In the genomic region with DNA sequence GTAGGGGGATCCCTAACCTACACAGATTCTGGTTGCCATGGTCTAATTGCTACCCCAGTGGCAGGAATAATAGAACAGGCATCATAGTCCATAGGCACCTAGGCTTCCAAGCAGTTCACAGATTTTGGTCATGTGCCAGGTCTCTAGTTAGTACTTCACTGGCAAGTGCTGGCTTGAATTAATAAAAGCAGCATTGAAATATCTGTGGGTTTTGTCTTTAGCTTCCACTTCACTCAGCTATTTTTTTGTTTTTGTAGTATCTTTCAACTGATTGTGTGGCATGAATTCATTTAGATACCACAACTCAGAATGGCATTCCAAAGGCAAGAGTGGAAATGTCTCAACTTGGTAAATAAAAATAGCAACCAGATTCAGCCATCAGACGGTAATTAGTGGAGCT, we compare ENCODE assay signal across 18 cellular contexts. TPM values are rescaled to one million over a fixed set of nuclear protein-coding genes. Genes with fewer than 3 reads are reported as not detected.
DNase-seq lines count a peak whose midpoint lies in the region; ATAC-seq and TF ChIP-seq lines count a peak whose summit lies in the region.
"Had no signal": no experiment of that assay in that cellular context is flagged by ENCODE, and none has a peak within 500 bp of the region (broad histone marks: within the 10 kb centered on the region; RNA-seq: fewer than 3 reads in every experiment).

No MANE protein-coding gene starts in this region.

- peaks cover 0 to 5% (median 0%) of the 10 kb centered on the region in 8 donors for H3K9me3 Mint-ChIP-seq in CD4-positive, alpha-beta memory T cell

- peak; percentile 33 for DNase-seq in AG08395 (ENCODE audit: low spot score)
- peak; percentile 9 for DNase-seq in EL
- DNase-seq in NCI-H446 treated with DMSO at 0.1 percent for 48 hours (lab: John Stamatoyannopoulos, UW): peak; percentile 61
- DNase-seq in fibroblast of the aortic adventitia (ENCODE audit: low read depth): peak; percentile 16
- no peak for DNase-seq in CD4-positive, alpha-beta memory T cell
- DNase-seq in PC-9: no peak
- DNase-seq: activated gamma-delta T cell; effector memory CD4-positive, alpha-beta T cell; kidney; NCI-H2081 treated with DMSO at 0.1 percent for 48 hours; stimulated activated CD4-positive, alpha-beta T cell treated with anti-CD3 and anti-CD28 coated beads, Interleukin-2, amount 100 ng/mL, for 24 hours; WERI-Rb-1 had no signal

- H3K27ac Mint-ChIP-seq in CD4-positive, alpha-beta memory T cell: no peak overlapping the region

- no peaks in the 10 kb centered on the region for H3K9me2 ChIP-seq in PC-9 (ENCODE audit: insufficient read depth)

- intact Hi-C loops in CD4-positive, alpha-beta memory T cell (cut with micrococcal nuclease): no loop called here
- intact Hi-C loops in PC-9 (cut with micrococcal nuclease; ENCODE audit: unreplicated experiment): no loop called here

- POLR2A ChIA-PET in CD4-positive, alpha-beta memory T cell (lab: Charles Lee; ENCODE audit: partially characterized antibody): no interaction called here
- POLR2A ChIA-PET in PC-9 (lab: Charles Lee; ENCODE audit: unreplicated experiment): no interaction called here

- CTCF ChIA-PET in CD4-positive, alpha-beta memory T cell (lab: Charles Lee; ENCODE audit: partially characterized antibody): interaction anchor here (1.0 to 1.2 kb wide), 2 partner anchors 17 to 21 kb away, joined by 3 read pairs; no protein-coding TSS in a partner anchor
- CTCF ChIA-PET in PC-9 (lab: Charles Lee): no interaction called here

- H4K20me1 ChIP-seq in PC-9 (ENCODE audit: insufficient read depth): no peaks in the 10 kb centered on the region
- H4K20me1 ChIP-seq: BLaER1 treated with 17β-estradiol and CSF1 and Interleukin-3, amounts not matched to agents 10 nM and 100 nM had no signal

- no peak overlapping the region for H2AFZ ChIP-seq in PC-9

- H3K4me1 Mint-ChIP-seq in CD4-positive, alpha-beta memory T cell: no peaks in the 10 kb centered on the region

- H3K36me3 Mint-ChIP-seq in CD4-positive, alpha-beta memory T cell: no peaks in the 10 kb centered on the region
- H3K36me3 Mint-ChIP-seq: brain had no signal

- H3K4me1 ChIP-seq in CD4-positive, alpha-beta memory T cell (ENCODE audit: insufficient read depth, low read length): no peaks in the 10 kb centered on the region
- H3K4me1 ChIP-seq in PC-9 (replicated peaks; ENCODE audit: insufficient read depth): peaks cover 14% of the 10 kb centered on the region
- H3K4me1 ChIP-seq: BLaER1 treated with 17β-estradiol and CSF1 and Interleukin-3, amounts not matched to agents 10 nM and 100 nM had no signal

- H3K9me3 ChIP-seq in CD4-positive, alpha-beta memory T cell (ENCODE audit: control insufficient read depth in 1 of 2, low read length in 2 of 2): no peaks in the 10 kb centered on the region
- H3K9me3 ChIP-seq in PC-9 (ENCODE audit: insufficient read depth, low read depth): no peaks in the 10 kb centered on the region
- H3K9me3 ChIP-seq: thoracic aorta had no signal

- BruUV-seq in PC-9 (replicated peaks; lab: Mats Ljungman, UMichigan): no TSS peak

- H3K4me3 ChIP-seq in fibroblast of the aortic adventitia (ENCODE audit: low read depth, low read length): no peak overlapping the region
- no peak overlapping the region for H3K4me3 ChIP-seq in CD4-positive, alpha-beta memory T cell (ENCODE audit: low read length in 2 of 2)
- H3K4me3 ChIP-seq in PC-9: no peak overlapping the region
- H3K4me3 ChIP-seq: BLaER1 treated with 17β-estradiol and CSF1 and Interleukin-3, amounts not matched to agents 10 nM and 100 nM; thoracic aorta had no signal

- no peaks in the 10 kb centered on the region for H3K36me3 ChIP-seq in CD4-positive, alpha-beta memory T cell (ENCODE audit: insufficient read depth, low read length)
- no peaks in the 10 kb centered on the region for H3K36me3 ChIP-seq in PC-9 (ENCODE audit: low read depth)
- H3K36me3 ChIP-seq: BLaER1 treated with 17β-estradiol and CSF1 and Interleukin-3, amounts not matched to agents 10 nM and 100 nM; thoracic aorta; WERI-Rb-1 had no signal

- no peak for TF ChIP-seq CTCF in fibroblast of the aortic adventitia (IDR thresholded peaks at IDR 0.05; ENCODE audit: insufficient read depth, low read length)
- TF ChIP-seq CTCF in PC-9 (conservative IDR thresholded peaks at IDR 0.05): no peak

- no peak overlapping the region for H3K4me3 Mint-ChIP-seq in CD4-positive, alpha-beta memory T cell

- H3K27ac ChIP-seq in CD4-positive, alpha-beta memory T cell (ENCODE audit: low read depth, low read length): no peak overlapping the region
- H3K27ac ChIP-seq in PC-9: no peak overlapping the region
- H3K27ac ChIP-seq: BLaER1 treated with 17β-estradiol and CSF1 and Interleukin-3, amounts not matched to agents 10 nM and 100 nM; thoracic aorta; WERI-Rb-1 had no signal

- no peak overlapping the region for H3K4me2 ChIP-seq in PC-9
- H3K4me2 ChIP-seq: BLaER1 treated with 17β-estradiol and CSF1 and Interleukin-3, amounts not matched to agents 10 nM and 100 nM had no signal

- no peaks in the 10 kb centered on the region for H3K79me2 ChIP-seq in PC-9 (ENCODE audit: low read depth)

- no peak for ATAC-seq in GM18519 (IDR thresholded peaks at IDR 0.05; ENCODE audit: low FRiP score, unreplicated experiment)
- no peak for ATAC-seq in HG03175 (IDR thresholded peaks at IDR 0.05; ENCODE audit: unreplicated experiment)

- H3K27me3 ChIP-seq in CD4-positive, alpha-beta memory T cell (ENCODE audit: insufficient read depth, low read length): no peaks in the 10 kb centered on the region
- H3K27me3 ChIP-seq in PC-9 (ENCODE audit: insufficient read depth, low read depth): no peaks in the 10 kb centered on the region
- H3K27me3 ChIP-seq: BLaER1 treated with 17β-estradiol and CSF1 and Interleukin-3, amounts not matched to agents 10 nM and 100 nM had no signal

- H3F3A ChIP-seq in PC-9 (ENCODE audit: insufficient read depth, low read depth): no peaks in the 10 kb centered on the region

- peaks cover 0 to 2% of the 10 kb centered on the region in 2 donors for H3K27me3 Mint-ChIP-seq in CD4-positive, alpha-beta memory T cell

RNA-seq across cellular contexts. Expression of gene ITGA2, which starts 27.9 kb away (rescaled TPM):
- total RNA-seq in fibroblast of the aortic adventitia (ENCODE audit: low replicate concordance) (9.1 and 171 TPM in 2 replicates), PC-9 (2021) (24.7 and 35.8 TPM in 2 replicates)
- total RNA-seq in CD4-positive, alpha-beta memory T cell: 1 to 10 TPM; 1.4 to 1.6 TPM
- under 1 TPM; 0.30 to 0.47 TPM for polyA plus RNA-seq in CD4-positive, alpha-beta memory T cell
- total RNA-seq: G401 had no signal

Comparison
In these comparisons a context has a peak if more than half of its experiments do, and no peak if none do; other contexts are left out.
1. DNase-seq: peak in AG08395 (single experiment), EL (single experiment), NCI-H446 treated with DMSO at 0.1 percent for 48 hours (single experiment) and fibroblast of the aortic adventitia (single experiment); none in CD4-positive, alpha-beta memory T cell (0 of 5) and PC-9 (0 of 2).